Comparison of ENCODE assay signal across 27 cellular contexts in the genomic region with DNA sequence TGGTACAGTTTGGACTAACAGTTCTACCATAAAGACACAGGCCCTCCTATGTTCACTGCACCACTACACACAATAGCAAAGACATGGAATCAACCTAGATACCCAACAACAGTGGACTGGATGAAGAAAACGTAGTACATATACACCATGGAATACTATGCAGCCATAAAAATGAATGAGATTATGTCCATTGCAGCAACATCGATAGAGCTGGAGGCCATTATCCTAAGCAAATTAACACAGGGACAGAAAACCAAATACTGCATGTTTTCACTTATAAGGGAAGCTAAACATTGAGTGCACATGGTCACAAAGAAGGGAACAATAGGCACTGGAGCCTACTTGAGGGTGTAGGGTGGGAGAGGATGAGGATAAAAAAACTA.
"Had no signal": no experiment of that assay in that cellular context is flagged by ENCODE, and none has a peak within 500 bp of the region (broad histone marks: within the 10 kb centered on the region; RNA-seq: fewer than 3 reads in every experiment).

No MANE protein-coding gene starts in this region.

- H3K36me3 ChIP-seq: colonic mucosa, tibial artery, uterus, WERI-Rb-1 had no signal

- H3K4me1 ChIP-seq: colonic mucosa, esophagus squamous epithelium, gastroesophageal sphincter, tibial artery, uterus had no signal

- H3K27ac Mint-ChIP-seq: activated CD4-positive, alpha-beta T cell treated with anti-CD3 and anti-CD28 coated beads, Interleukin-2, amount 10 ng/mL, durations not matched to agents 7 days and 5 days; activated CD8-positive, alpha-beta memory T cell treated with anti-CD3 and anti-CD28 coated beads, Interleukin-2, amount 10 ng/mL, durations not matched to agents 7 days and 5 days; activated CD8-positive, alpha-beta T cell treated with anti-CD3 and anti-CD28 coated beads for 36 hours; activated naive CD8-positive, alpha-beta T cell treated with anti-CD3 and anti-CD28 coated beads, Interleukin-2, amount 50 U/mL, for 24 hours; activated T-helper 1 cell treated with anti-CD3 and anti-CD28 coated beads, Interleukin-12 subunit alpha, Interleukin-12 subunit beta, Interleukin-2, Interleukin-4 antibody, amounts not matched to agents 30 ng/mL and 10 ng/mL and 1 ng/mL, durations not matched to agents 14 hours and 24 hours and 36 hours; effector memory CD8-positive, alpha-beta T cell; memory B cell; nephron progenitor cell; stimulated activated naive CD8-positive, alpha-beta T cell treated with anti-CD3 and anti-CD28 coated beads, Interleukin-15, Interleukin-2, amounts not matched to agents 100 ng/mL and 50 ng/mL, for 24 hours had no signal

- H3K9me3 Mint-ChIP-seq: effector memory CD8-positive, alpha-beta T cell had no signal

- ATAC-seq: activated CD8-positive, alpha-beta memory T cell treated with anti-CD3 and anti-CD28 coated beads, Interleukin-2, amount 10 ng/mL, durations not matched to agents 7 days and 5 days; activated CD8-positive, alpha-beta T cell treated with anti-CD3 and anti-CD28 coated beads for 36 hours; activated naive CD8-positive, alpha-beta T cell treated with anti-CD3 and anti-CD28 coated beads, Interleukin-2, amount 50 U/mL, for 24 hours; effector memory CD8-positive, alpha-beta T cell; gastroesophageal sphincter; mucosa of descending colon; SK-N-SH treated with all-trans-retinoic acid at 6 μM for 48 hours had no signal

- DNase-seq: activated CD4-positive, alpha-beta T cell treated with anti-CD3 and anti-CD28 coated beads, Interleukin-2, amount 10 ng/mL, durations not matched to agents 7 days and 5 days; activated CD4-positive, CD25-positive, alpha-beta regulatory T cell treated with anti-CD3 and anti-CD28 coated beads, Interleukin-2, amount 50 U/mL, for 72 hours; activated CD8-positive, alpha-beta memory T cell treated with anti-CD3 and anti-CD28 coated beads, Interleukin-2, amount 10 ng/mL, durations not matched to agents 7 days and 5 days; activated CD8-positive, alpha-beta T cell treated with anti-CD3 and anti-CD28 coated beads for 36 hours; activated gamma-delta T cell; activated naive CD4-positive, alpha-beta T cell treated with anti-CD3 and anti-CD28 coated beads, Interleukin-2, amount 50 U/mL, for 16 hours; activated naive CD8-positive, alpha-beta T cell treated with anti-CD3 and anti-CD28 coated beads, Interleukin-2, amount 50 U/mL, for 24 hours; activated T-cell treated with anti-CD3 and anti-CD28 coated beads for 4 hours; anterior cingulate cortex; colonic mucosa; dorsolateral prefrontal cortex; effector memory CD8-positive, alpha-beta T cell; esophagus squamous epithelium; head of caudate nucleus; mucosa of descending colon; nephron progenitor cell; stimulated activated CD4-positive, alpha-beta T cell treated with anti-CD3 and anti-CD28 coated beads, Interleukin-12 subunit alpha, Interleukin-12 subunit beta, amount 100 ng/mL, for 4 hours; substantia nigra; WERI-Rb-1 had no signal

- H3K4me1 Mint-ChIP-seq: activated naive CD8-positive, alpha-beta T cell treated with anti-CD3 and anti-CD28 coated beads, Interleukin-2, amount 50 U/mL, for 24 hours; nephron progenitor cell had no signal

- H3K4me3 Mint-ChIP-seq: activated CD4-positive, alpha-beta T cell treated with anti-CD3 and anti-CD28 coated beads, Interleukin-2, amount 10 ng/mL, durations not matched to agents 7 days and 5 days; activated CD8-positive, alpha-beta memory T cell treated with anti-CD3 and anti-CD28 coated beads, Interleukin-2, amount 10 ng/mL, durations not matched to agents 7 days and 5 days; activated CD8-positive, alpha-beta T cell treated with anti-CD3 and anti-CD28 coated beads for 36 hours; activated naive CD8-positive, alpha-beta T cell treated with anti-CD3 and anti-CD28 coated beads, Interleukin-2, amount 50 U/mL, for 24 hours; activated T-helper 1 cell treated with anti-CD3 and anti-CD28 coated beads, Interleukin-12 subunit alpha, Interleukin-12 subunit beta, Interleukin-2, Interleukin-4 antibody, amounts not matched to agents 30 ng/mL and 10 ng/mL and 1 ng/mL, durations not matched to agents 14 hours and 24 hours and 36 hours; effector memory CD8-positive, alpha-beta T cell; memory B cell; nephron progenitor cell; stimulated activated naive CD8-positive, alpha-beta T cell treated with anti-CD3 and anti-CD28 coated beads, Interleukin-15, Interleukin-2, amounts not matched to agents 100 ng/mL and 50 ng/mL, for 24 hours had no signal

- H3K4me3 ChIP-seq: colonic mucosa, dorsolateral prefrontal cortex, esophagus squamous epithelium, gastroesophageal sphincter, mucosa of descending colon, tibial artery, uterus had no signal

- H3K27ac ChIP-seq: colonic mucosa, dorsolateral prefrontal cortex, gastroesophageal sphincter, tibial artery, WERI-Rb-1 had no signal

- H3K27me3 ChIP-seq: colonic mucosa, dorsolateral prefrontal cortex, esophagus squamous epithelium, gastroesophageal sphincter, tibial artery, uterus had no signal

- FAIRE-seq: keratinocyte had no signal

- H3K27me3 Mint-ChIP-seq: activated CD4-positive, alpha-beta T cell treated with anti-CD3 and anti-CD28 coated beads, Interleukin-2, amount 10 ng/mL, durations not matched to agents 7 days and 5 days; activated CD8-positive, alpha-beta memory T cell treated with anti-CD3 and anti-CD28 coated beads, Interleukin-2, amount 10 ng/mL, durations not matched to agents 7 days and 5 days; activated CD8-positive, alpha-beta T cell treated with anti-CD3 and anti-CD28 coated beads for 36 hours; activated naive CD8-positive, alpha-beta T cell treated with anti-CD3 and anti-CD28 coated beads, Interleukin-2, amount 50 U/mL, for 24 hours; effector memory CD8-positive, alpha-beta T cell; memory B cell; stimulated activated naive CD8-positive, alpha-beta T cell treated with anti-CD3 and anti-CD28 coated beads, Interleukin-15, Interleukin-2, amounts not matched to agents 100 ng/mL and 50 ng/mL, for 24 hours had no signal

- H3K9me3 ChIP-seq: colonic mucosa, mucosa of descending colon, uterus had no signal
